In the genomic region with DNA sequence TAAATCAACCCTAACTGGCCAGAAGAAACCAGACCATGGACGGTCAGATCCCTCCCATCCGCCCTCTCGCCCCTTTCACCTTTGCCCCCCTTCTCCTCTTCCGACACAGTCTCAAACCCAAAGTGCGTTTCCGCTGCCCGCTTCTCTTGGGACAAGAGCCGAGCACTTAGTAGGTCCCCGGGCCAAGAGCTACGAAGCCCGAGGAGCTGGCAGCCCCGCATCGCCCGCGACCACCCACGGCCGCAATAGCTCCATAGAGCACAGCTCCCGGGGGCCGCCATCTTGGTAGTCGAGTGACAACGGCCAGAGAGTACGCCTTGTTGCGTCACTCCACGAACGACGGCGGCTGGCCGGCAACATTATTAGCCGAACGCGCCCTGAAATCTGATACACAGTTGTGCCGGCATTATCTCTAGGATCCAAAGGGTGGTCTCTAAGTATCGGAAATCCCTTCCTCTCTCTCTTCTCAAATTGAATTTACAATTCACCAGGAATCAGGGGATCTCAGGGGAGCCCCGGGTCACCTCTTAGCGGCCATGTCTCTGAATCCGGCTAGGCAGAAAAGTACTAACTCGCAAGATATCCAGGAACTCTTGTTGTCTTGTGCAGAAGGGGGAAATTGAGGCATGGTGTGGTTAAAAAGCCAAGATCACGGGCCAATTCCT, we compare ENCODE assay signal across 8 cellular contexts. TPM values are rescaled to one million over a fixed set of nuclear protein-coding genes. Genes with fewer than 3 reads are reported as not detected.
DNase-seq lines count a peak whose midpoint lies in the region; ATAC-seq and TF ChIP-seq lines count a peak whose summit lies in the region.

A gene with protein sequence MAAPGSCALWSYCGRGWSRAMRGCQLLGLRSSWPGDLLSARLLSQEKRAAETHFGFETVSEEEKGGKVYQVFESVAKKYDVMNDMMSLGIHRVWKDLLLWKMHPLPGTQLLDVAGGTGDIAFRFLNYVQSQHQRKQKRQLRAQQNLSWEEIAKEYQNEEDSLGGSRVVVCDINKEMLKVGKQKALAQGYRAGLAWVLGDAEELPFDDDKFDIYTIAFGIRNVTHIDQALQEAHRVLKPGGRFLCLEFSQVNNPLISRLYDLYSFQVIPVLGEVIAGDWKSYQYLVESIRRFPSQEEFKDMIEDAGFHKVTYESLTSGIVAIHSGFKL (minus strand): TSS at position 298 of the 665 bp plus-strand sequence. CDS start 17 bp downstream, at position 281.

- peak within 1 kb of the TSS; percentile 83 for H3K4me3 ChIP-seq in A673 (ENCODE audit: low read depth, low read length, poor library complexity, severe bottlenecking)

- BruUV-seq in A673 (replicated peaks; lab: Mats Ljungman, UMichigan): no TSS peak

- H3K9me3 ChIP-seq in A673 (ENCODE audit: low read depth, low read length, poor library complexity, severe bottlenecking): no peaks in the 10 kb centered on the region

- POLR2A ChIA-PET in A673 (lab: Charles Lee; ENCODE audit: low non-redundant PET): interaction anchor here (0.6 to 0.7 kb wide), 2 partner anchors 60 to 950 kb away, joined by 3 read pairs; no protein-coding TSS in a partner anchor

- peak within 1 kb of the TSS; percentile 90 for H3K27ac ChIP-seq in A673 (ENCODE audit: low read depth, low read length, poor library complexity, severe bottlenecking)

- peak; percentile 95 for DNase-seq in A673 (ENCODE audit: low spot score)
- DNase-seq in NCI-H2227 treated with DMSO at 0.1 percent for 48 hours (lab: John Stamatoyannopoulos, UW): peak; percentile 85
- peak; percentile 84 for DNase-seq in activated CD4-positive, CD25-positive, alpha-beta regulatory T cell treated with anti-CD3 and anti-CD28 coated beads, Interleukin-2, amount 50 U/mL, for 72 hours
- DNase-seq in cerebellar cortex (ENCODE audit: low spot score): peak; percentile 93
- DNase-seq in islet precursor cell: peak; percentile 95
- DNase-seq in stimulated activated CD4-positive, alpha-beta T cell treated with anti-CD3 and anti-CD28 coated beads, Interleukin-12 subunit alpha, Interleukin-12 subunit beta, amount 100 ng/mL, for 48 hours (ENCODE audit: low read depth in 2 of 3, low spot score in 1 of 3): peak; percentile 75 to 80 (median 78)

- no peaks in the 10 kb centered on the region for H3K36me3 ChIP-seq in A673 (ENCODE audit: insufficient read depth, low read length, poor library complexity, severe bottlenecking)

- ATAC-seq in GM18868 (IDR thresholded peaks at IDR 0.05; ENCODE audit: unreplicated experiment) (peak; percentile 88), HG03135 (IDR thresholded peaks at IDR 0.05; ENCODE audit: unreplicated experiment) (peak; percentile 80)

- no peaks in the 10 kb centered on the region for H3K4me1 ChIP-seq in A673 (ENCODE audit: insufficient read depth, low read length, poor library complexity, severe bottlenecking)

- H3K27me3 ChIP-seq in A673 (replicated peaks; ENCODE audit: insufficient read depth, low read depth, low read length, poor library complexity): no peaks in the 10 kb centered on the region

- CTCF ChIA-PET in A673 (lab: Charles Lee): interaction anchor here (0.5 to 0.6 kb wide), 2 partner anchors 62 to 120 kb away, joined by 3 to 4 read pairs; no protein-coding TSS in a partner anchor

- TF ChIP-seq CTCF in A673 (conservative IDR thresholded peaks at IDR 0.05; ENCODE audit: low read depth, low read length): no peak

- intact Hi-C loops in A673 (cut with micrococcal nuclease; ENCODE audit: unreplicated experiment): no loop called here

RNA-seq across cellular contexts. Expression of the gene that starts here (rescaled TPM):
- 36.5 and 40.4 TPM in 2 replicates for total RNA-seq in A673 (2021)

Comparison
In these comparisons a context has a peak if more than half of its experiments do, and no peak if none do; other contexts are left out.
1. Peak in every context shown above with its lines: DNase-seq, ATAC-seq, H3K4me3 ChIP-seq and H3K27ac ChIP-seq.